Comparison of ENCODE assay signal across 22 cellular contexts in genomic region chr14:100487304-100487703, GRCh38.
"Had no signal": no experiment of that assay in that cellular context is flagged by ENCODE, and none has a peak within 500 bp of the region (broad histone marks: within the 10 kb centered on the region; RNA-seq: fewer than 3 reads in every experiment).

No MANE protein-coding gene starts in this region.

- FAIRE-seq: RCC 7860, TTC549 had no signal

- H3K4me1 ChIP-seq: breast epithelium had no signal

- H3K27ac Mint-ChIP-seq: activated CD4-positive, alpha-beta memory T cell treated with anti-CD3 and anti-CD28 coated beads for 36 hours; activated CD4-positive, alpha-beta T cell treated with anti-CD3 and anti-CD28 coated beads, Interleukin-2, amount 10 ng/mL, durations not matched to agents 7 days and 5 days; activated naive CD4-positive, alpha-beta T cell treated with anti-CD3 and anti-CD28 coated beads, Interleukin-2, amount 50 U/mL, for 24 hours; T-helper 17 cell had no signal

- H3K36me3 ChIP-seq: breast epithelium, SJSA1 had no signal

- ATAC-seq: T-helper 17 cell had no signal

- H3K4me3 ChIP-seq: breast epithelium, SJSA1 had no signal

- H3K27me3 ChIP-seq: breast epithelium, SJSA1 had no signal

- H3K4me3 Mint-ChIP-seq: activated CD4-positive, alpha-beta memory T cell treated with anti-CD3 and anti-CD28 coated beads for 36 hours; activated CD4-positive, alpha-beta T cell treated with anti-CD3 and anti-CD28 coated beads, Interleukin-2, amount 10 ng/mL, durations not matched to agents 7 days and 5 days; activated naive CD4-positive, alpha-beta T cell treated with anti-CD3 and anti-CD28 coated beads, Interleukin-2, amount 50 U/mL, for 24 hours; T-helper 17 cell had no signal

- H3K27ac ChIP-seq: breast epithelium, SJSA1 had no signal

- H3K9me3 ChIP-seq: breast epithelium, SJSA1 had no signal

- H3K9me3 Mint-ChIP-seq: activated CD4-positive, alpha-beta memory T cell treated with anti-CD3 and anti-CD28 coated beads for 36 hours; activated CD4-positive, alpha-beta T cell treated with anti-CD3 and anti-CD28 coated beads, Interleukin-2, amount 10 ng/mL, durations not matched to agents 7 days and 5 days; activated naive CD4-positive, alpha-beta T cell treated with anti-CD3 and anti-CD28 coated beads, Interleukin-2, amount 50 U/mL, for 24 hours had no signal

- DNase-seq: activated CD4-positive, alpha-beta memory T cell treated with anti-CD3 and anti-CD28 coated beads for 36 hours; activated CD4-positive, CD25-positive, alpha-beta regulatory T cell; activated CD8-positive, alpha-beta memory T cell treated with anti-CD3 and anti-CD28 coated beads for 24 hours; activated effector memory CD4-positive, alpha-beta T cell treated with Interleukin-2 at 50 U/mL for 16 hours; activated naive CD4-positive, alpha-beta T cell; aorta; caudate nucleus; IMR-90; KBM-7; NCI-H1092; NCI-H1694; NCI-H446; NCI-H526; NCI-H774; T-helper 17 cell; T-helper 9 cell had no signal
